19 cellular contexts compared by ENCODE assay signal in the genomic region with DNA sequence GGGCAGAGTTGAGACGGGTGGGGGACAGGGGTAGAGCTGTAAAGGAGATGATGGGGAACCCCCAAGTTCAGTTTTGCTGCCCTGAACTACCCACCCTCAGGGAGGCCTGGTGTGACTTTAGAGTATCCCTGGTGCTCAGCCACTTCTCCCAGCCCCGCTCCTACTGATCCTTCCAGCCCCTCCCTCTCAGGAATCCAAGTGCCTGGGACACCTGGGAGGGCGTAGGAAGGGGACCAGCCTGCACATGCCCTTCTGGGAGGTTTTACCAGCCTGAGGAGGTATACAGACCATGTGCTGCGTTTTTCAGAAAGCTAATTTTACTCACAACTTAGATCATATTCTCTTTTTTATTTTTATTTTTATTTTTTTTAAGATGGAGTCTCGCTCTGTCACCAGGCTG. TPM values are rescaled to one million over a fixed set of nuclear protein-coding genes. Genes with fewer than 3 reads are reported as not detected.
DNase-seq lines count a peak whose midpoint lies in the region; ATAC-seq and TF ChIP-seq lines count a peak whose summit lies in the region.
"Had no signal": no experiment of that assay in that cellular context is flagged by ENCODE, and none has a peak within 500 bp of the region (broad histone marks: within the 10 kb centered on the region; RNA-seq: fewer than 3 reads in every experiment).

No MANE protein-coding gene starts in this region.

- peaks cover 0 to 5% of the 10 kb centered on the region in 2 donors for H3K27me3 ChIP-seq in breast epithelium
- H3K27me3 ChIP-seq: Peyer's patch had no signal

- TF ChIP-seq CTCF in breast epithelium (IDR thresholded peaks at IDR 0.05): no peak
- no peak for TF ChIP-seq CTCF in MCF 10A (IDR thresholded peaks at IDR 0.05; ENCODE audit: unreplicated experiment)

- H3K27ac Mint-ChIP-seq in MCF 10A (ENCODE audit: low read depth, unreplicated experiment): no peak overlapping the region
- H3K27ac Mint-ChIP-seq: CD4-positive, alpha-beta T cell had no signal

- POLR2A ChIA-PET in MCF 10A (lab: Yijun Ruan, JAX): interaction anchor here (0.6 to 8.0 kb wide), 8 partner anchors 12 to 154 kb away, joined by 3 to 171 read pairs (median 6); no protein-coding TSS in a partner anchor

- H3K9me3 Mint-ChIP-seq in MCF 10A (ENCODE audit: unreplicated experiment): no peaks in the 10 kb centered on the region
- H3K9me3 Mint-ChIP-seq: CD4-positive, alpha-beta T cell had no signal

- BruUV-seq in MCF 10A (replicated peaks; lab: Mats Ljungman, UMichigan): no TSS peak

- H3K4me3 ChIP-seq in breast epithelium: no peak overlapping the region
- H3K4me3 ChIP-seq: K562, Peyer's patch had no signal

- CTCF ChIA-PET in MCF 10A (lab: Yijun Ruan, JAX): interaction anchor here (2.0 kb wide), 1 partner anchor 42 kb away, joined by 14 read pairs; no protein-coding TSS in a partner anchor

- no peak overlapping the region for H3K4me3 Mint-ChIP-seq in MCF 10A (ENCODE audit: unreplicated experiment)
- H3K4me3 Mint-ChIP-seq: CD4-positive, alpha-beta T cell had no signal

- ATAC-seq in esophagus mucosa: peak; percentile 47
- ATAC-seq: K562 had no signal

- TF ChIP-seq POLR2A in breast epithelium (IDR thresholded peaks at IDR 0.05): no peak

- peaks cover 5% of the 10 kb centered on the region for H3K36me3 Mint-ChIP-seq in MCF 10A (ENCODE audit: insufficient read depth, unreplicated experiment)

- intact Hi-C loops in breast epithelium (cut with DNase I; ENCODE audit: low total_unique reads) (loop anchor here (5.0 kb wide), 1 partner anchor 1039 kb away; no protein-coding TSS in a partner anchor), MCF 10A (cut with micrococcal nuclease) (no loop called here), posterior vena cava (cut with DNase I) (no loop called here)

- H3K9me3 ChIP-seq in breast epithelium: no peaks in the 10 kb centered on the region
- H3K9me3 ChIP-seq: BE2C, Peyer's patch had no signal

- H3K4me1 Mint-ChIP-seq in MCF 10A (ENCODE audit: insufficient read depth, unreplicated experiment): peaks cover 14% of the 10 kb centered on the region

- no peaks in the 10 kb centered on the region for H3K27me3 Mint-ChIP-seq in MCF 10A (ENCODE audit: insufficient read depth, unreplicated experiment)

- no peaks in the 10 kb centered on the region for H3K36me3 ChIP-seq in breast epithelium
- H3K36me3 ChIP-seq: BE2C, Peyer's patch had no signal

- DNase-seq in breast epithelium (ENCODE audit: low spot score in 2 of 2) (peak in 1 of 2 donors; percentile 78), MCF 10A (ENCODE audit: unreplicated experiment) (no peak), posterior vena cava (ENCODE audit: low spot score) (peak; percentile 43), LoVo (ENCODE audit: low spot score) (no peak), RKO (ENCODE audit: low spot score) (no peak), Kasumi-1 (lab: John Stamatoyannopoulos, UW) (no peak)
- DNase-seq in activated CD4-positive, alpha-beta T cell treated with anti-CD3 and anti-CD28 coated beads, Interleukin-2, amount 50 U/mL, for 48 hours: no peak
- DNase-seq: BE2C; Calu3; CD4-positive, alpha-beta T cell; HCEC 1CT; NCI-H1436; NCI-H2029; NCI-H2227 treated with DMSO at 0.1 percent for 48 hours; Peyer's patch; SHP77 treated with DMSO at 0.1 percent for 48 hours had no signal

- peaks cover 0 to 7% of the 10 kb centered on the region in 2 donors for H3K4me1 ChIP-seq in breast epithelium
- H3K4me1 ChIP-seq: BE2C had no signal

- H3K27ac ChIP-seq in breast epithelium: peak overlapping the region; percentile 71 to 75
- H3K27ac ChIP-seq: 22Rv1, Peyer's patch had no signal

RNA-seq across cellular contexts. Expression of gene ST6GALNAC2, which starts 4.1 kb away (rescaled TPM):
- total RNA-seq in breast epithelium (10 to 100 TPM; 10.5 to 39.8 (median 12.0) TPM), MCF 10A (2022) (5.0 and 7.7 TPM in 2 replicates), esophagus mucosa (24.0 TPM), posterior vena cava (1 to 10 TPM; 3.0 to 3.1 TPM)
- total RNA-seq: K562 had no signal

RNA-seq across cellular contexts. Expression of gene PRCD, which starts 41.7 kb away (rescaled TPM):
- total RNA-seq in breast epithelium (1 to 10 TPM; 1.5 to 7.2 (median 4.9) TPM), MCF 10A (2022) (not detected in 2 replicates), esophagus mucosa (0.64 TPM), posterior vena cava (1 to 10 TPM; 1.6 to 4.7 TPM)
- total RNA-seq: Calu3; CD4-positive, alpha-beta T cell; K562 had no signal

RNA-seq across cellular contexts. Expression of gene CYGB, which starts 44.0 kb away (rescaled TPM):
- total RNA-seq in breast epithelium: 10 to 100 TPM in 2 of 3 donors, 1 to 10 TPM in 1; 5.9 to 37.4 (median 27.2) TPM
- total RNA-seq in MCF 10A (2022): not detected in 2 replicates
- total RNA-seq in esophagus mucosa: 2.6 TPM
- 10 to 100 TPM; 16.3 to 24.5 TPM for total RNA-seq in posterior vena cava
- total RNA-seq: Calu3; CD4-positive, alpha-beta T cell had no signal
